ENCODE assay signal across 13 cellular contexts in the genomic region with DNA sequence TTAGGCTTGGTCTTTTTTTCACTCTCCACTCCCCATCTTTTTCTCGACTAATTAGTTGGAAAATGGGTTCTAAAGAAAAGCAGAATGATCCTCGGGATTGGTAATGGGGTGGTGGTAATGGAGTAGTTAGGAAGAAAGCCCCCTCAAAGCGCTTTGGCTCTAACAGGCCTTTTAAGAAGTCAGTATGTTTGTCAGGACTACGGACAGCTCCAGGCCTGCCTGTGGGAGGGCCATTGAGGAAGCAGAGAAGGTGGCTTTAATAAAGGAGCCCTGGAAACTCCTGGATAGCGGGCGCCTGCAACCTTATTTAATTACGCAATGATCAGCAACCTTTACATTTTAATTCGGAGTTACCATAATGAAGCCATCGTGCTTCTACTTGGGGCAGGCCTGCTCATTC.
DNase-seq lines count a peak whose midpoint lies in the region; ATAC-seq, FAIRE-seq and TF ChIP-seq lines count a peak whose summit lies in the region.
"Had no signal": no experiment of that assay in that cellular context is flagged by ENCODE, and none has a peak within 500 bp of the region (broad histone marks: within the 10 kb centered on the region; RNA-seq: fewer than 3 reads in every experiment).

No MANE protein-coding gene starts in this region.

- H3K4ac ChIP-seq in H1 (replicated peaks; ENCODE audit: insufficient read length, low read depth, low read length): no peak overlapping the region

- in situ Hi-C loops in HepG2 (cut with HindIII; ENCODE audit: extremely low pct_ligation_motif_present, low pct_unique_long_range_greater_than_20kb) (no loop called here), G401 (cut with HindIII; ENCODE audit: low sequenced_read_pairs) (no loop called here)

- POLR2A ChIA-PET in HepG2 (lab: Yijun Ruan, JAX): no interaction called here
- POLR2A ChIA-PET in H1 (lab: Charles Lee; ENCODE audit: partially characterized antibody): no interaction called here

- H2BK5ac ChIP-seq in H1 (ENCODE audit: low read depth, low read length): no peak overlapping the region

- H3K27ac ChIP-seq in HepG2 (ENCODE audit: extremely low read length, insufficient read depth, low read length) (no peak overlapping the region), right lobe of liver (no peak overlapping the region), H1 (ENCODE audit: low read depth, low read length) (no peak overlapping the region)

- H3K56ac ChIP-seq in H1 (replicated peaks; ENCODE audit: insufficient read length, low read depth, low read length): no peak overlapping the region

- TF ChIP-seq RAD21 in HepG2 (CRISPR knock-in tag; IDR thresholded peaks at IDR 0.05): no peak
- no peak; a peak in 1 of 4 replicates for TF ChIP-seq RAD21 in H1 (IDR thresholded peaks at IDR 0.05 in 1 of 2, conservative IDR thresholded peaks at IDR 0.05 in 1 of 2; ENCODE audit: low read depth in 2 of 2, low read length in 2 of 2)

- no peak overlapping the region for H3K18ac ChIP-seq in H1 (ENCODE audit: extremely low read depth, low read length)

- H2AFZ ChIP-seq in HepG2 (ENCODE audit: low read length): no peak overlapping the region
- H2AFZ ChIP-seq in H1 (ENCODE audit: low read length): no peak overlapping the region

- H4K20me1 ChIP-seq in HepG2 (ENCODE audit: insufficient read depth, low read length) (peaks cover 4% of the 10 kb centered on the region; the same call in 1 of the 2 replicates), H1 (replicated peaks in 1 of 2; ENCODE audit: control insufficient read depth in 1 of 2, insufficient read depth in 2 of 2, low read length in 2 of 2) (no peaks in the 10 kb centered on the region)

- no peak for FAIRE-seq in HepG2 (lab: Jason Lieb, UNC)
- no peak for FAIRE-seq in H1 (lab: Jason Lieb, UNC)
- FAIRE-seq: endometrium had no signal

- no peaks in the 10 kb centered on the region for H3K23me2 ChIP-seq in H1 (ENCODE audit: low read depth, low read length)

- H3K14ac ChIP-seq in H1 (ENCODE audit: insufficient read length): no peak overlapping the region

- H3K36me3 ChIP-seq in HepG2 (replicated peaks in 1 of 2; ENCODE audit: control insufficient read depth in 1 of 2, insufficient read depth in 2 of 2, low read length in 2 of 2) (no peaks in the 10 kb centered on the region), right lobe of liver (no peaks in the 10 kb centered on the region), H1 (ENCODE audit: control insufficient read depth in 2 of 4, insufficient read depth in 4 of 4, low read length in 3 of 4) (no peaks in the 10 kb centered on the region)

- H3K4me3 ChIP-seq in HepG2 (replicated peaks in 1 of 3; ENCODE audit: insufficient read depth in 1 of 3, low read depth in 2 of 3, low read length in 3 of 3): no peak overlapping the region
- no peak overlapping the region for H3K4me3 ChIP-seq in right lobe of liver
- H3K4me3 ChIP-seq in H1 (ENCODE audit: extremely low read depth in 1 of 4, insufficient read depth in 2 of 4, low read depth in 3 of 4, low read length in 4 of 4): no peak overlapping the region
- H3K4me3 ChIP-seq: mucosa of descending colon had no signal

- H3K9ac ChIP-seq in HepG2 (ENCODE audit: insufficient read depth, low read depth, low read length): no peak overlapping the region
- H3K9ac ChIP-seq in H1 (replicated peaks in 1 of 4; ENCODE audit: extremely low read depth in 1 of 4, low read depth in 3 of 4, low read length in 3 of 4): no peak overlapping the region

- TF ChIP-seq POLR2A in HepG2 (IDR thresholded peaks at IDR 0.05; ENCODE audit: insufficient read depth in 1 of 2, low read depth in 2 of 2, low read length in 2 of 2) (no peak), right lobe of liver (IDR thresholded peaks at IDR 0.05) (no peak), H1 (IDR thresholded peaks at IDR 0.05; ENCODE audit: control extremely low read depth in 1 of 2, low read depth in 2 of 2, low read length in 2 of 2) (no peak)

- TF ChIP-seq EP300 in HepG2 (IDR thresholded peaks at IDR 0.05; ENCODE audit: low read depth in 2 of 2, low read length in 2 of 2) (no peak), HepG2 (CRISPR knock-in tag; IDR thresholded peaks at IDR 0.05; ENCODE audit: borderline replicate concordance) (no peak), H1 (IDR thresholded peaks at IDR 0.05; ENCODE audit: borderline replicate concordance in 1 of 2, low read depth in 2 of 2, low read length in 2 of 2) (no peak)

- H3K4me1 ChIP-seq in HepG2 (ENCODE audit: insufficient read depth, low read length) (no peaks in the 10 kb centered on the region), right lobe of liver (no peaks in the 10 kb centered on the region), H1 (replicated peaks in 1 of 4; ENCODE audit: control insufficient read depth in 3 of 4, insufficient read depth in 4 of 4, low read length in 3 of 4) (no peaks in the 10 kb centered on the region)

- no peaks in the 10 kb centered on the region for H3K79me2 ChIP-seq in HepG2 (ENCODE audit: insufficient read depth, low read length)
- H3K79me2 ChIP-seq in H1 (ENCODE audit: control insufficient read depth in 1 of 2, insufficient read depth in 2 of 2, low read length in 2 of 2): no peaks in the 10 kb centered on the region

- H2AK5ac ChIP-seq in H1 (ENCODE audit: low read depth, low read length): no peak overlapping the region

- H4K5ac ChIP-seq in H1 (ENCODE audit: insufficient read length, low read depth, low read length): no peak overlapping the region

- BruUV-seq in HepG2 (replicated peaks; lab: Mats Ljungman, UMichigan): no TSS peak

- H2BK120ac ChIP-seq in H1 (replicated peaks; ENCODE audit: low read depth, low read length): no peak overlapping the region

- no peaks in the 10 kb centered on the region for H3K9me3 ChIP-seq in HepG2 (ENCODE audit: low read length)
- no peaks in the 10 kb centered on the region for H3K9me3 ChIP-seq in right lobe of liver
- H3K9me3 ChIP-seq in H1 (ENCODE audit: insufficient read depth in 2 of 2, low read depth in 1 of 2, low read length in 1 of 2): no peaks in the 10 kb centered on the region
- H3K9me3 ChIP-seq: mucosa of descending colon had no signal

- H3K4me2 ChIP-seq in HepG2 (ENCODE audit: low read depth, low read length) (no peak overlapping the region), H1 (ENCODE audit: insufficient read depth in 1 of 2, low read depth in 2 of 2, low read length in 2 of 2) (no peak overlapping the region)

- no peak overlapping the region for H3K23ac ChIP-seq in H1 (ENCODE audit: insufficient read length)

- H2BK12ac ChIP-seq in H1 (ENCODE audit: low read depth, low read length): no peak overlapping the region

- WGBS in HepG2 (ENCODE audit: low lambda C conversion rate): 13% methylated on average over 9 of the region's 9 CpGs
- 0% methylated on average over 5 of the region's 9 CpGs for WGBS in right lobe of liver (ENCODE audit: insufficient coverage, low coverage, low lambda C conversion rate, missing lambda C conversion rate)
- WGBS in H1 (ENCODE audit: extremely low coverage in 1 of 2, insufficient coverage in 1 of 2, insufficient read length in 1 of 2, insufficient replicate concordance in 2 of 2, low coverage in 1 of 2, low lambda C conversion rate in 2 of 2, missing lambda C conversion rate in 1 of 2), 2 experiments: 40% methylated on average over 9 of the region's 9 CpGs; no CpG with 5 or more reads in 1 of the 2 experiments

- H4K8ac ChIP-seq in H1 (ENCODE audit: extremely low read depth, insufficient read depth, low read length): no peak overlapping the region

- H4K91ac ChIP-seq in H1 (replicated peaks; ENCODE audit: insufficient read length, low read length): no peak overlapping the region

- DNase-seq in HepG2 (ENCODE audit: low spot score) (peak; percentile 15), right lobe of liver (no peak), OCI-M1 (lab: John Stamatoyannopoulos, UW) (peak; percentile 12), H1 (ENCODE audit: low read depth in 1 of 2, low spot score in 2 of 2) (peak; percentile 7 to 71), amniotic stem cell (lab: John Stamatoyannopoulos, UW) (no peak), G401 (ENCODE audit: low spot score) (no peak), NCI-H2196 (lab: John Stamatoyannopoulos, UW; ENCODE audit: unreplicated experiment) (no peak)
- DNase-seq: mucosa of descending colon, NCI-H1105, NCI-H526 treated with DMSO at 0.1 percent for 48 hours, T-helper 17 cell had no signal

- no peaks in the 10 kb centered on the region for H3K27me3 ChIP-seq in HepG2 (ENCODE audit: control insufficient read depth in 1 of 2, insufficient read depth in 2 of 2, low read length in 2 of 2)
- no peaks in the 10 kb centered on the region for H3K27me3 ChIP-seq in right lobe of liver
- H3K27me3 ChIP-seq in H1 (replicated peaks in 1 of 4; ENCODE audit: control insufficient read depth in 3 of 4, extremely low read depth in 1 of 4, insufficient read depth in 3 of 4, low read length in 3 of 4): no peaks in the 10 kb centered on the region

- peak; percentile 56; the same call in 2 of the 3 replicates for ATAC-seq in HepG2
- ATAC-seq in right lobe of liver: no peak
- ATAC-seq in HG03469 (IDR thresholded peaks at IDR 0.05; ENCODE audit: unreplicated experiment): no peak
- ATAC-seq: mucosa of descending colon, T-helper 17 cell had no signal

- intact Hi-C loops in HepG2 (cut with micrococcal nuclease; ENCODE audit: unreplicated experiment) (no loop called here), right lobe of liver (cut with DNase I) (no loop called here)

- H2BK15ac ChIP-seq in H1 (ENCODE audit: low read length): no peak overlapping the region

- H2BK20ac ChIP-seq in H1 (ENCODE audit: low read length): no peak overlapping the region

- TF ChIP-seq CTCF in HepG2 (CRISPR knock-in tag; IDR thresholded peaks at IDR 0.05) (no peak), right lobe of liver (IDR thresholded peaks at IDR 0.05) (no peak), H1 (IDR thresholded peaks at IDR 0.05; ENCODE audit: control extremely low read depth in 1 of 3, insufficient read depth in 1 of 3, low read depth in 1 of 3, low read length in 3 of 3) (no peak)

- no peaks in the 10 kb centered on the region for H3K79me1 ChIP-seq in H1 (ENCODE audit: low read depth, low read length)

- CTCF ChIA-PET in HepG2 (lab: Yijun Ruan, JAX; ENCODE audit: low intra/inter-chr PET ratio, low total read pairs): no interaction called here
- CTCF ChIA-PET in H1 (lab: Charles Lee; ENCODE audit: partially characterized antibody): interaction anchor here (1.1 to 1.3 kb wide), 2 partner anchors 33 to 629 kb away, joined by 3 read pairs; no protein-coding TSS in a partner anchor

TF ChIP-seq in H1, 55 proteins besides CTCF, POLR2A, EP300 and RAD21 (continues in another document):
- TF ChIP-seq KDM1A (IDR thresholded peaks at IDR 0.05; ENCODE audit: borderline replicate concordance, low read length) (no peak), CTBP2 (IDR thresholded peaks at IDR 0.05; ENCODE audit: borderline replicate concordance, insufficient read depth, insufficient read length, low read length) (no peak), CBX5 (IDR thresholded peaks at IDR 0.05; ENCODE audit: low read depth, low read length) (no peak), HDAC2 (IDR thresholded peaks at IDR 0.05; ENCODE audit: borderline replicate concordance in 1 of 2, low read depth in 2 of 2, low read length in 2 of 2) (no peak), TBP (IDR thresholded peaks at IDR 0.05; ENCODE audit: low read depth, low read length) (no peak), RNF2 (IDR thresholded peaks at IDR 0.05; ENCODE audit: borderline replicate concordance, low read depth, low read length, missing control alignments, poor library complexity, severe bottlenecking) (no peak), RFX5 (IDR thresholded peaks at IDR 0.05; ENCODE audit: borderline replicate concordance, low read depth, low read length) (no peak)

Comparison
In these comparisons a context has a peak if more than half of its experiments do, and no peak if none do; other contexts are left out.
1. DNase-seq: peak in HepG2 (single experiment), OCI-M1 (single experiment) and H1 (2 of 2); none in right lobe of liver (0 of 3), amniotic stem cell (single experiment), G401 (single experiment) and NCI-H2196 (single experiment).
2. Of the 41 proteins assayed by ChIP-seq in both HepG2 and H1: peak only in HepG2: none; only in H1: none; in both: CEBPB; in neither: 39; mixed calls (peak in some experiments, not most) for 1.